In the genomic region with DNA sequence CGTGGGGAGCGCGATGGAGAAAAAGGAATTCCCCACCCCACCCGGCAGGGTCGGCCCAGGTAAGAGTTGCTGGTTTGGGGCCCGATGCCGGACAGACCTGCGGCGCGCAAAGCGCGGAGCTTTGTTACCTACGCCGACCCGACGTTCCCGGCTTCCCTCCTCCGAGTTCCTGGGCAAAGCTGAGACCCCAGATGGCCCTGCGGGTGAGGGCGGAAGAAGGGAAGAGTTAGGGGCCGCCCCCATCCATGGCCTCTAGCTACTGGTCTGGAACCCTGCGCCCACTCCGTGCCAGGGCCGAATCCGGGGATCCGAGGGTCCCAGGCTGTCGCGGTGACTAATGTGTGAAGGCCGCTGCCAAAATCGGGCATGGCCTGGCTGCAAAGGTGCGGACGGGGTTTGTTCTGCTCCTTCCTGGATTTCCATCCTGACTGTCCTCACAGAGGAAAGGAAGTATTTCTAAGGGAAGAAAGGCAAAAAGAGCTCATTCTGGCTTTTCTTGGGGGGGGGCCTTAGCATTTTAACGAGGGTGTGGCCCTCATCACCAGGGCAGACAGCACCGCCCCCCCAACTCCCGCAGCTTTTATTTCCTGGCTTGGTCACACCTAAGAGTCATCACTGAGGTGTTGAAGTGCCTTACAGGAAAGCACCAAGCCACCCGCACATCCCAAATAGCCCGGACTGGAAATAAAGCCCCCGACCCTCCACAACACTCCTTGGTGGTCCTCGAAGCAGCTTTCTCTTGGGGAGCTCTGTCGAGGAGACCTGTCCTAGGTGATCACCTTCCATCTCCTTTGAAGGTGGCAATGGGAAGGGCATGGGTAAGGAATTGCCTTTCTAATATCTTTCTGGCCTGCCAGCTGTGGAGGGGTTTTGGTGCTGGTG, we compare ENCODE assay signal across 1 cellular context.
TF ChIP-seq lines count a peak whose summit lies in the region.

No MANE protein-coding gene starts in this region.

TF ChIP-seq in HepG2, 621 proteins besides CTCF, POLR2A, EP300 and RAD21 (continued from another document and continues in another):
- TF ChIP-seq, protein P1, sequence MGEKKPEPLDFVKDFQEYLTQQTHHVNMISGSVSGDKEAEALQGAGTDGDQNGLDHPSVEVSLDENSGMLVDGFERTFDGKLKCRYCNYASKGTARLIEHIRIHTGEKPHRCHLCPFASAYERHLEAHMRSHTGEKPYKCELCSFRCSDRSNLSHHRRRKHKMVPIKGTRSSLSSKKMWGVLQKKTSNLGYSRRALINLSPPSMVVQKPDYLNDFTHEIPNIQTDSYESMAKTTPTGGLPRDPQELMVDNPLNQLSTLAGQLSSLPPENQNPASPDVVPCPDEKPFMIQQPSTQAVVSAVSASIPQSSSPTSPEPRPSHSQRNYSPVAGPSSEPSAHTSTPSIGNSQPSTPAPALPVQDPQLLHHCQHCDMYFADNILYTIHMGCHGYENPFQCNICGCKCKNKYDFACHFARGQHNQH (CRISPR knock-in tag; IDR thresholded peaks at IDR 0.05) = no peak; the same call in 1 of the 2 replicates
- 0 out of 2 replicates have a peak, but pooled peaks have one; percentile 36 for TF ChIP-seq ZNF317 (CRISPR knock-in tag; IDR thresholded peaks at IDR 0.05)
- TF ChIP-seq, protein P2, sequence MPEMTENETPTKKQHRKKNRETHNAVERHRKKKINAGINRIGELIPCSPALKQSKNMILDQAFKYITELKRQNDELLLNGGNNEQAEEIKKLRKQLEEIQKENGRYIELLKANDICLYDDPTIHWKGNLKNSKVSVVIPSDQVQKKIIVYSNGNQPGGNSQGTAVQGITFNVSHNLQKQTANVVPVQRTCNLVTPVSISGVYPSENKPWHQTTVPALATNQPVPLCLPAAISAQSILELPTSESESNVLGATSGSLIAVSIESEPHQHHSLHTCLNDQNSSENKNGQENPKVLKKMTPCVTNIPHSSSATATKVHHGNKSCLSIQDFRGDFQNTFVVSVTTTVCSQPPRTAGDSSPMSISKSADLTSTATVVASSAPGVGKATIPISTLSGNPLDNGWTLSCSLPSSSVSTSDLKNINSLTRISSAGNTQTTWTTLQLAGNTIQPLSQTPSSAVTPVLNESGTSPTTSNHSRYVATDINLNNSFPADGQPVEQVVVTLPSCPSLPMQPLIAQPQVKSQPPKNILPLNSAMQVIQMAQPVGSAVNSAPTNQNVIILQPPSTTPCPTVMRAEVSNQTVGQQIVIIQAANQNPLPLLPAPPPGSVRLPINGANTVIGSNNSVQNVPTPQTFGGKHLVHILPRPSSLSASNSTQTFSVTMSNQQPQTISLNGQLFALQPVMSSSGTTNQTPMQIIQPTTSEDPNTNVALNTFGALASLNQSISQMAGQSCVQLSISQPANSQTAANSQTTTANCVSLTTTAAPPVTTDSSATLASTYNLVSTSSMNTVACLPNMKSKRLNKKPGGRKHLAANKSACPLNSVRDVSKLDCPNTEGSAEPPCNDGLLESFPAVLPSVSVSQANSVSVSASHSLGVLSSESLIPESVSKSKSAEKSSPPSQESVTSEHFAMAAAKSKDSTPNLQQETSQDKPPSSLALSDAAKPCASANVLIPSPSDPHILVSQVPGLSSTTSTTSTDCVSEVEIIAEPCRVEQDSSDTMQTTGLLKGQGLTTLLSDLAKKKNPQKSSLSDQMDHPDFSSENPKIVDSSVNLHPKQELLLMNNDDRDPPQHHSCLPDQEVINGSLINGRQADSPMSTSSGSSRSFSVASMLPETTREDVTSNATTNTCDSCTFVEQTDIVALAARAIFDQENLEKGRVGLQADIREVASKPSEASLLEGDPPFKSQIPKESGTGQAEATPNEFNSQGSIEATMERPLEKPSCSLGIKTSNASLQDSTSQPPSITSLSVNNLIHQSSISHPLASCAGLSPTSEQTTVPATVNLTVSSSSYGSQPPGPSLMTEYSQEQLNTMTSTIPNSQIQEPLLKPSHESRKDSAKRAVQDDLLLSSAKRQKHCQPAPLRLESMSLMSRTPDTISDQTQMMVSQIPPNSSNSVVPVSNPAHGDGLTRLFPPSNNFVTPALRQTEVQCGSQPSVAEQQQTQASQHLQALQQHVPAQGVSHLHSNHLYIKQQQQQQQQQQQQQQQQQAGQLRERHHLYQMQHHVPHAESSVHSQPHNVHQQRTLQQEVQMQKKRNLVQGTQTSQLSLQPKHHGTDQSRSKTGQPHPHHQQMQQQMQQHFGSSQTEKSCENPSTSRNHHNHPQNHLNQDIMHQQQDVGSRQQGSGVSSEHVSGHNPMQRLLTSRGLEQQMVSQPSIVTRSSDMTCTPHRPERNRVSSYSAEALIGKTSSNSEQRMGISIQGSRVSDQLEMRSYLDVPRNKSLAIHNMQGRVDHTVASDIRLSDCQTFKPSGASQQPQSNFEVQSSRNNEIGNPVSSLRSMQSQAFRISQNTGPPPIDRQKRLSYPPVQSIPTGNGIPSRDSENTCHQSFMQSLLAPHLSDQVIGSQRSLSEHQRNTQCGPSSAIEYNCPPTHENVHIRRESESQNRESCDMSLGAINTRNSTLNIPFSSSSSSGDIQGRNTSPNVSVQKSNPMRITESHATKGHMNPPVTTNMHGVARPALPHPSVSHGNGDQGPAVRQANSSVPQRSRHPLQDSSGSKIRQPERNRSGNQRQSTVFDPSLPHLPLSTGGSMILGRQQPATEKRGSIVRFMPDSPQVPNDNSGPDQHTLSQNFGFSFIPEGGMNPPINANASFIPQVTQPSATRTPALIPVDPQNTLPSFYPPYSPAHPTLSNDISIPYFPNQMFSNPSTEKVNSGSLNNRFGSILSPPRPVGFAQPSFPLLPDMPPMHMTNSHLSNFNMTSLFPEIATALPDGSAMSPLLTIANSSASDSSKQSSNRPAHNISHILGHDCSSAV (CRISPR knock-in tag; IDR thresholded peaks at IDR 0.05; ENCODE audit: borderline replicate concordance) = no peak
- TF ChIP-seq, protein P3, sequence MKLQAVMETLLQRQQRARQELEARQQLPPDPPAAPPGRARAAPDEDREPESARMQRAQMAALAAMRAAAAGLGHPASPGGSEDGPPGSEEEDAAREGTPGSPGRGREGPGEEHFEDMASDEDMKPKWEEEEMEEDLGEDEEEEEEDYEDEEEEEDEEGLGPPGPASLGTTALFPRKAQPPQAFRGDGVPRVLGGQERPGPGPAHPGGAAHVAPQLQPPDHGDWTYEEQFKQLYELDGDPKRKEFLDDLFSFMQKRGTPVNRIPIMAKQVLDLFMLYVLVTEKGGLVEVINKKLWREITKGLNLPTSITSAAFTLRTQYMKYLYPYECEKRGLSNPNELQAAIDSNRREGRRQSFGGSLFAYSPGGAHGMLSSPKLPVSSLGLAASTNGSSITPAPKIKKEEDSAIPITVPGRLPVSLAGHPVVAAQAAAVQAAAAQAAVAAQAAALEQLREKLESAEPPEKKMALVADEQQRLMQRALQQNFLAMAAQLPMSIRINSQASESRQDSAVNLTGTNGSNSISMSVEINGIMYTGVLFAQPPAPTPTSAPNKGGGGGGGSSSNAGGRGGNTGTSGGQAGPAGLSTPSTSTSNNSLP (IDR thresholded peaks at IDR 0.05; ENCODE audit: low read depth, low read length) = no peak
- peak; percentile 80 for TF ChIP-seq ZNF703 (CRISPR knock-in tag; IDR thresholded peaks at IDR 0.05; ENCODE audit: borderline replicate concordance)
- TF ChIP-seq, protein P4, sequence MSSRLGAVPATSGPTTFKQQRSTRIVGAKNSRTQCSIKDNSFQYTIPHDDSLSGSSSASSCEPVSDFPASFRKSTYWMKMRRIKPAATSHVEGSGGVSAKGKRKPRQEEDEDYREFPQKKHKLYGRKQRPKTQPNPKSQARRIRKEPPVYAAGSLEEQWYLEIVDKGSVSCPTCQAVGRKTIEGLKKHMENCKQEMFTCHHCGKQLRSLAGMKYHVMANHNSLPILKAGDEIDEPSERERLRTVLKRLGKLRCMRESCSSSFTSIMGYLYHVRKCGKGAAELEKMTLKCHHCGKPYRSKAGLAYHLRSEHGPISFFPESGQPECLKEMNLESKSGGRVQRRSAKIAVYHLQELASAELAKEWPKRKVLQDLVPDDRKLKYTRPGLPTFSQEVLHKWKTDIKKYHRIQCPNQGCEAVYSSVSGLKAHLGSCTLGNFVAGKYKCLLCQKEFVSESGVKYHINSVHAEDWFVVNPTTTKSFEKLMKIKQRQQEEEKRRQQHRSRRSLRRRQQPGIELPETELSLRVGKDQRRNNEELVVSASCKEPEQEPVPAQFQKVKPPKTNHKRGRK (CRISPR knock-in tag; IDR thresholded peaks at IDR 0.05) = no peak
- TF ChIP-seq ZNF343 (CRISPR knock-in tag; IDR thresholded peaks at IDR 0.05) = peak; percentile 64; the same call in 1 of the 2 replicates
- TF ChIP-seq GZF1 (CRISPR knock-in tag; IDR thresholded peaks at IDR 0.05) = peak; percentile 18; the same call in 1 of the 2 replicates
- TF ChIP-seq, protein P5, sequence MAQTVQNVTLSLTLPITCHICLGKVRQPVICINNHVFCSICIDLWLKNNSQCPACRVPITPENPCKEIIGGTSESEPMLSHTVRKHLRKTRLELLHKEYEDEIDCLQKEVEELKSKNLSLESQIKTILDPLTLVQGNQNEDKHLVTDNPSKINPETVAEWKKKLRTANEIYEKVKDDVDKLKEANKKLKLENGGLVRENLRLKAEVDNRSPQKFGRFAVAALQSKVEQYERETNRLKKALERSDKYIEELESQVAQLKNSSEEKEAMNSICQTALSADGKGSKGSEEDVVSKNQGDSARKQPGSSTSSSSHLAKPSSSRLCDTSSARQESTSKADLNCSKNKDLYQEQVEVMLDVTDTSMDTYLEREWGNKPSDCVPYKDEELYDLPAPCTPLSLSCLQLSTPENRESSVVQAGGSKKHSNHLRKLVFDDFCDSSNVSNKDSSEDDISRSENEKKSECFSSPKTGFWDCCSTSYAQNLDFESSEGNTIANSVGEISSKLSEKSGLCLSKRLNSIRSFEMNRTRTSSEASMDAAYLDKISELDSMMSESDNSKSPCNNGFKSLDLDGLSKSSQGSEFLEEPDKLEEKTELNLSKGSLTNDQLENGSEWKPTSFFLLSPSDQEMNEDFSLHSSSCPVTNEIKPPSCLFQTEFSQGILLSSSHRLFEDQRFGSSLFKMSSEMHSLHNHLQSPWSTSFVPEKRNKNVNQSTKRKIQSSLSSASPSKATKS (CRISPR knock-in tag; IDR thresholded peaks at IDR 0.05) = no peak
- TF ChIP-seq ZNF614 (CRISPR knock-in tag; IDR thresholded peaks at IDR 0.05; ENCODE audit: borderline replicate concordance) = no peak
- TF ChIP-seq, protein P6, sequence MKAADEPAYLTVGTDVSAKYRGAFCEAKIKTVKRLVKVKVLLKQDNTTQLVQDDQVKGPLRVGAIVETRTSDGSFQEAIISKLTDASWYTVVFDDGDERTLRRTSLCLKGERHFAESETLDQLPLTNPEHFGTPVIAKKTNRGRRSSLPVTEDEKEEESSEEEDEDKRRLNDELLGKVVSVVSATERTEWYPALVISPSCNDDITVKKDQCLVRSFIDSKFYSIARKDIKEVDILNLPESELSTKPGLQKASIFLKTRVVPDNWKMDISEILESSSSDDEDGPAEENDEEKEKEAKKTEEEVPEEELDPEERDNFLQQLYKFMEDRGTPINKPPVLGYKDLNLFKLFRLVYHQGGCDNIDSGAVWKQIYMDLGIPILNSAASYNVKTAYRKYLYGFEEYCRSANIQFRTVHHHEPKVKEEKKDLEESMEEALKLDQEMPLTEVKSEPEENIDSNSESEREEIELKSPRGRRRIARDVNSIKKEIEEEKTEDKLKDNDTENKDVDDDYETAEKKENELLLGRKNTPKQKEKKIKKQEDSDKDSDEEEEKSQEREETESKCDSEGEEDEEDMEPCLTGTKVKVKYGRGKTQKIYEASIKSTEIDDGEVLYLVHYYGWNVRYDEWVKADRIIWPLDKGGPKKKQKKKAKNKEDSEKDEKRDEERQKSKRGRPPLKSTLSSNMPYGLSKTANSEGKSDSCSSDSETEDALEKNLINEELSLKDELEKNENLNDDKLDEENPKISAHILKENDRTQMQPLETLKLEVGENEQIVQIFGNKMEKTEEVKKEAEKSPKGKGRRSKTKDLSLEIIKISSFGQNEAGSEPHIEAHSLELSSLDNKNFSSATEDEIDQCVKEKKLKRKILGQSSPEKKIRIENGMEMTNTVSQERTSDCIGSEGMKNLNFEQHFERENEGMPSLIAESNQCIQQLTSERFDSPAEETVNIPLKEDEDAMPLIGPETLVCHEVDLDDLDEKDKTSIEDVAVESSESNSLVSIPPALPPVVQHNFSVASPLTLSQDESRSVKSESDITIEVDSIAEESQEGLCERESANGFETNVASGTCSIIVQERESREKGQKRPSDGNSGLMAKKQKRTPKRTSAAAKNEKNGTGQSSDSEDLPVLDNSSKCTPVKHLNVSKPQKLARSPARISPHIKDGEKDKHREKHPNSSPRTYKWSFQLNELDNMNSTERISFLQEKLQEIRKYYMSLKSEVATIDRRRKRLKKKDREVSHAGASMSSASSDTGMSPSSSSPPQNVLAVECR (CRISPR knock-in tag; IDR thresholded peaks at IDR 0.05; ENCODE audit: borderline replicate concordance) = 0 out of 2 replicates have a peak, but pooled peaks have one; percentile 65
- 0 out of 2 replicates have a peak, but pooled peaks have one; percentile 12 for TF ChIP-seq TGIF2 (CRISPR knock-in tag; IDR thresholded peaks at IDR 0.05)
- TF ChIP-seq ZNF230 (CRISPR knock-in tag; IDR thresholded peaks at IDR 0.05) = peak; percentile 5; the same call in 1 of the 2 replicates
- TF ChIP-seq BRCA1 (CRISPR knock-in tag; IDR thresholded peaks at IDR 0.05) = peak; percentile 53; the same call in 1 of the 2 replicates
- no peak for TF ChIP-seq SIX1 (CRISPR knock-in tag; IDR thresholded peaks at IDR 0.05; ENCODE audit: borderline replicate concordance)
- TF ChIP-seq CHD4 (IDR thresholded peaks at IDR 0.05; ENCODE audit: borderline replicate concordance, low read length) = no peak
- TF ChIP-seq ZNF326 (CRISPR knock-in tag; IDR thresholded peaks at IDR 0.05; ENCODE audit: borderline replicate concordance) = no peak
- TF ChIP-seq, protein P7, sequence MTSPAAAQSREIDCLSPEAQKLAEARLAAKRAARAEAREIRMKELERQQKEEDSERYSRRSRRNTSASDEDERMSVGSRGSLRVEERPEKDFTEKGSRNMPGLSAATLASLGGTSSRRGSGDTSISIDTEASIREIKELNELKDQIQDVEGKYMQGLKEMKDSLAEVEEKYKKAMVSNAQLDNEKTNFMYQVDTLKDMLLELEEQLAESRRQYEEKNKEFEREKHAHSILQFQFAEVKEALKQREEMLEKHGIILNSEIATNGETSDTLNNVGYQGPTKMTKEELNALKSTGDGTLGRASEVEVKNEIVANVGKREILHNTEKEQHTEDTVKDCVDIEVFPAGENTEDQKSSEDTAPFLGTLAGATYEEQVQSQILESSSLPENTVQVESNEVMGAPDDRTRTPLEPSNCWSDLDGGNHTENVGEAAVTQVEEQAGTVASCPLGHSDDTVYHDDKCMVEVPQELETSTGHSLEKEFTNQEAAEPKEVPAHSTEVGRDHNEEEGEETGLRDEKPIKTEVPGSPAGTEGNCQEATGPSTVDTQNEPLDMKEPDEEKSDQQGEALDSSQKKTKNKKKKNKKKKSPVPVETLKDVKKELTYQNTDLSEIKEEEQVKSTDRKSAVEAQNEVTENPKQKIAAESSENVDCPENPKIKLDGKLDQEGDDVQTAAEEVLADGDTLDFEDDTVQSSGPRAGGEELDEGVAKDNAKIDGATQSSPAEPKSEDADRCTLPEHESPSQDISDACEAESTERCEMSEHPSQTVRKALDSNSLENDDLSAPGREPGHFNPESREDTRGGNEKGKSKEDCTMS (CRISPR knock-in tag; conservative IDR thresholded peaks at IDR 0.05) = no peak
- TF ChIP-seq, protein P8, sequence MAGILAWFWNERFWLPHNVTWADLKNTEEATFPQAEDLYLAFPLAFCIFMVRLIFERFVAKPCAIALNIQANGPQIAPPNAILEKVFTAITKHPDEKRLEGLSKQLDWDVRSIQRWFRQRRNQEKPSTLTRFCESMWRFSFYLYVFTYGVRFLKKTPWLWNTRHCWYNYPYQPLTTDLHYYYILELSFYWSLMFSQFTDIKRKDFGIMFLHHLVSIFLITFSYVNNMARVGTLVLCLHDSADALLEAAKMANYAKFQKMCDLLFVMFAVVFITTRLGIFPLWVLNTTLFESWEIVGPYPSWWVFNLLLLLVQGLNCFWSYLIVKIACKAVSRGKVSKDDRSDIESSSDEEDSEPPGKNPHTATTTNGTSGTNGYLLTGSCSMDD (CRISPR knock-in tag; IDR thresholded peaks at IDR 0.05) = no peak
- no peak for TF ChIP-seq NKX3-1 (CRISPR knock-in tag; IDR thresholded peaks at IDR 0.05)
- no peak for TF ChIP-seq SMAD9 (CRISPR knock-in tag; IDR thresholded peaks at IDR 0.05)
- no peak for TF ChIP-seq MEF2D (CRISPR knock-in tag; IDR thresholded peaks at IDR 0.05)
